8 cellular contexts compared by ENCODE assay signal in the genomic region with DNA sequence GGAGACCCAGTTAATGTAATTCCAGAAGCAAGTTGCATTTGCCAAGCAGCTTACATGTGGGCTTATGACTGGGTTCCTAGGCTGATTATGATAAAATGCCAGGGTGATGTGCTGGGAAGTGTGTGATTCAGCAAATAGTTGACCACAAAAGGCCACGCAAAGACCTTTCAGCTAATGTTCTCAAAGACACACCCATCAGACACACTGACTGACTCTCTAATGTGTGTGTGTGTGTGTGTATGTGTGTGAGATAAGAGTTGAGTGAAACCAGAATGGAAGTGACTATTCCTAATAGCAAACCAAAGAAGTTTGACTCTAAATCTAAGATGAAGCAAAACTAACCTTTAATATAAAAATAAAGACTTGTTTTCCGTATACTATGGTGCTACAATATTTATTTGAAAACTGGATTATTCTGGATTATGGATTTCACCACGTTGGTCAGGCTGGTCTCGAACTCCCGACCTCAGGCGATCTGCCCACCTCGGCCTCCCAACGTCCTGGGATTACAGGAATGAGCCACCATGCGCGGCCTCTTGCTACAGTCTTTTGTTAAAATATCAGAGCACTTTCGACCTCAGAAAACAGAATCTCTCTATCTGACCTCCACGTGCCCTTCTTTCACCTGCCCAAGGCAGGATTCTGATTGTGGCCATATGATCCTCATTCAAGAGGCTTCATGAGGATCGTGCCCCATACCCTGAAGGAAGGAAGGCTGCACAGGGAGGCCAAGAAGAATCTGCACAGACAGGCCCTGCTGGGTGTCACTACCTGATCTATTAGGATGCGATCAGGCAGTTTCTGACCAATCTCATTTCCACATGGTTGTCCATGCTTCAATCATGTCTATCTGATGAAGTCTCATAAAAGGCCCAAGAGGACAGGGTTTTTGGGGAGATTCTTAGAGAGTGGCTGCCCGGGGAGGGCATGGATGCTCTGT.
A peak's percentile ranks its signal among the peaks of the same experiment; 100 is the strongest.
DNase-seq lines count a peak whose midpoint lies in the region; ATAC-seq and TF ChIP-seq lines count a peak whose summit lies in the region.

No MANE protein-coding gene starts in this region.

- peak; percentile 69 for ATAC-seq in lung (ENCODE audit: insufficient read depth, low FRiP score)

- no peak for TF ChIP-seq POLR2A in thyroid gland (IDR thresholded peaks at IDR 0.05)

- H3K4me1 ChIP-seq in lung (ENCODE audit: control insufficient read depth in 2 of 2, insufficient read depth in 2 of 2, low read length in 2 of 2) = no peaks in the 10 kb centered on the region
- no peaks in the 10 kb centered on the region for H3K4me1 ChIP-seq in thyroid gland

- TF ChIP-seq CTCF in lung (IDR thresholded peaks at IDR 0.05; ENCODE audit: control extremely low read depth, extremely low read depth) = no peak
- TF ChIP-seq CTCF in thyroid gland (IDR thresholded peaks at IDR 0.05) = no peak

- H3K9me3 ChIP-seq in lung (ENCODE audit: control insufficient read depth in 2 of 2, insufficient read depth in 1 of 2, low read length in 1 of 2) (no peaks in the 10 kb centered on the region), thyroid gland (no peaks in the 10 kb centered on the region)

- no peaks in the 10 kb centered on the region for H3K27me3 ChIP-seq in lung (ENCODE audit: control insufficient read depth, insufficient read depth)
- no peaks in the 10 kb centered on the region for H3K27me3 ChIP-seq in thyroid gland

- H3K4me3 ChIP-seq in lung (no peak overlapping the region), thyroid gland (replicated peaks in 1 of 3) (no peak overlapping the region)

- 86 to 87% methylated on average over 15 of the region's 15 CpGs for WGBS in lung, 2 donors
- 87 to 88% methylated on average over 15 of the region's 15 CpGs for WGBS in thyroid gland, 2 donors

- H3K27ac ChIP-seq in lung (ENCODE audit: low read depth in 1 of 2, low read length in 1 of 2) = no peak overlapping the region
- no peak overlapping the region for H3K27ac ChIP-seq in thyroid gland

- H3K36me3 ChIP-seq in lung (ENCODE audit: control insufficient read depth in 2 of 2, insufficient read depth in 2 of 2, low read length in 2 of 2) = peaks cover 6 to 19% of the 10 kb centered on the region in 2 donors
- peaks cover 26 to 30% of the 10 kb centered on the region in 2 donors for H3K36me3 ChIP-seq in thyroid gland

- intact Hi-C loops in thyroid gland (cut with DNase I) = no loop called here

- DNase-seq in AG20443 (ENCODE audit: low spot score) = peak; percentile 92
- DNase-seq in HS-5 (ENCODE audit: low read depth) = peak; percentile 97
- peak; percentile 91 for DNase-seq in amniotic stem cell (lab: John Stamatoyannopoulos, UW)
- DNase-seq in lung (ENCODE audit: low spot score) = no peak
- DNase-seq in thyroid gland = no peak
- no peak for DNase-seq in NCI-H1694 (lab: John Stamatoyannopoulos, UW)
- no peak for DNase-seq in effector CD8-positive, alpha-beta T cell (lab: John Stamatoyannopoulos, UW)
- no peak for DNase-seq in hypothalamus (lab: John Stamatoyannopoulos, UW)

Comparison
In these comparisons a context has a peak if more than half of its experiments do, and no peak if none do; other contexts are left out.
1. DNase-seq: peak in AG20443 (single experiment), HS-5 (single experiment) and amniotic stem cell (single experiment); none in lung (single experiment), thyroid gland (0 of 2), NCI-H1694 (single experiment), effector CD8-positive, alpha-beta T cell (single experiment) and hypothalamus (0 of 51).